ENCODE assay signal across 1 cellular context in the genomic region with DNA sequence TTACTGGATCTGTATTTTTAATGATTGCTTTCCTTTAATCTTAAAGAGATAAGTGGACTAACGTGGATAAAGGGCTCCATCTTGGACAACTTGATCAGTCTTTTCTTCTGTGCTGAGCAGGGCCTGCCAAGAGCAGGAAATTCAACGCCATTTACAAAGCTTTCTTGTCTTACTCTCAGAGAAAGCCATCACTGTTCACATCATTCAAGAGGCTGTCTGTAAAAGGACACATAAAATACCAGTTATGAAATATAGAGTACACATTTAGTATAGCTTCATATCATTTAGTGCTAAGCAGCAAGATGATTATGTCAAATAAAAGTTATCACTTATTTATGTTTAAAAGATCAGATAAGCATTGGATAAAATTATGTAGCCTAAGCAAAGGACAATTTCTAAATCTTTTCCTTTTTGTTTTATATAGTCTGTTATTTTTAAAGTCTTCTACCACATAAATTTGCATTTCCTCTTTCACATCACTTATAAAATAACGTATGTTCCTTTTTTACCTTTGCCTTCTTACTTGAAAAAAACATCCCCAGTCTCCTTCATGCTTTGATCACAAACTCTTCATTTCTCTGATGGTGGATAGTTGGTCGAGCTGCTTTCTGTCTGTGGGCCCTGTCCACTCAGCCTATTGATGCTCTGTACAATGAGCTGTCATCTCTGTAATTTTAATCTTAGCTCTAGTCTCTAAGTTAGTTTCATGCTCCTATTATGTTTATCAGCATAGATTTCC.
A peak's percentile ranks its signal among the peaks of the same experiment; 100 is the strongest.
TF ChIP-seq lines count a peak whose summit lies in the region.

No MANE protein-coding gene starts in this region.

TF ChIP-seq in GM12878, 131 proteins besides CTCF, POLR2A, EP300 and RAD21:
- no peak for TF ChIP-seq EZH2 (IDR thresholded peaks at IDR 0.05; ENCODE audit: borderline replicate concordance, control insufficient read depth, low read depth, low read length)
- TF ChIP-seq ATF7 (IDR thresholded peaks at IDR 0.05; ENCODE audit: low read depth) = 0 out of 2 replicates have a peak, but pooled peaks have one; percentile 17
- no peak for TF ChIP-seq BHLHE40 (IDR thresholded peaks at IDR 0.05; ENCODE audit: borderline replicate concordance in 1 of 2, low read depth in 2 of 2, low read length in 1 of 2)
- TF ChIP-seq SMAD1 (IDR thresholded peaks at IDR 0.05; ENCODE audit: low read depth, partially characterized antibody) = no peak
- no peak for TF ChIP-seq MTA2 (IDR thresholded peaks at IDR 0.05; ENCODE audit: low read depth)
- peak in 1 of 2 experiments; percentile 75; a peak in 1 of 4 replicates for TF ChIP-seq ETV6 (conservative IDR thresholded peaks at IDR 0.05 in 1 of 2, IDR thresholded peaks at IDR 0.05 in 1 of 2; ENCODE audit: borderline replicate concordance in 1 of 2, low read depth in 1 of 2)
- TF ChIP-seq HDAC2 (IDR thresholded peaks at IDR 0.05) = no peak
